In the genomic region with DNA sequence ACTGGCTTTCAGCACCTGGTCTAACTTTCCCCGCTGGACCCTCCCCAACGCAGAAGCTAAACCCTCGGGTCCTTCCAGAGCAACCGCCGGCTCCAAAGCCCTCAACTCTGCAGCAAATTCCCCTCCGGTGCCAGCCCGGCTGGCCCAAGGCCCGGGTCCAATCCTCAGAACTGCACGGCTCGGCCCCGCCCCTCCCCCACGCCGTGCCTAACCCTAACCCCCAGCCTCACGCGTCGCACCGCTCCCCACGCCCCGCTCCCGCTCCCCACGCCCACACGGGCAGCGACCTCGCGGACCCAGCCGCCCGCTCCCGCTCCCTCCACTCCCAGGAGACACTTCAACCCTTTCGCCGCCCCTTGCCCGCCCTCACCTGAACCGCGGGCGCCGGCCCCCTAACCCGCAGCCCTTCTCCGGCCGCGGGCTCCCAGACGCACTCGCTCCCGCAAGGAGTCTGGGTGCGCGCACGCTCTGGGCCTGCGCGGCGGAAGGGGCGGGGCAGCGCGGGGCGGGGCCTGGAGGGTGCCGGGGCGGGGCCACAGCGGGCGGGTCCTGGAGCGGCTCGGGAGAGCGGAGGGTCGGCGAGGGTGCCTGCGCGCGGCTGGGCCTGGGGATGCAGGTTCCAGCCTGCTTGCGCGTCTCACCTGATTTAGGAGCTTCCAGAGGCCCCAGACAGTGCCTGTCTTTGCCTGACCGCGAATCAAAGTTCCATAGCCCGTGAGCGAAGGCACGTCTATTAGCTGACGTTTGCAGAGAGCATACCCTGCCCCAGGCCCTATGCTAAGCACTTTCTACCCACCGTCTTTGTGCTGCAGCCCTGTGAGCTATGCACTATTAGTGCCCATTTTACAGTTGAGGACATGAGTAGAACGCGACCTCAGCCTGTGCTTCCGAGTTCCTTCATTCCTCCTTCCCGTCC, we compare ENCODE assay signal across 8 cellular contexts. TPM values are rescaled to one million over a fixed set of nuclear protein-coding genes. Genes with fewer than 3 reads are reported as not detected.
A peak's percentile ranks its signal among the peaks of the same experiment; 100 is the strongest.
DNase-seq lines count a peak whose midpoint lies in the region; ATAC-seq and TF ChIP-seq lines count a peak whose summit lies in the region.

A gene (minus strand): TSS at position 453 of the 916 bp plus-strand sequence. CDS start 2,729 bp downstream, outside the sequence.

- H3K27me3 ChIP-seq in ascending aorta (no peaks in the 10 kb centered on the region), right cardiac atrium (ENCODE audit: control insufficient read depth, insufficient read depth) (no peaks in the 10 kb centered on the region), rectal smooth muscle tissue (ENCODE audit: control insufficient read depth, insufficient read depth, low read length) (no peaks in the 10 kb centered on the region), vagina (no peaks in the 10 kb centered on the region)

- WGBS in right cardiac atrium, result 1% methylated on average over 77 of the region's 77 CpGs

- H3K4me1 ChIP-seq in ascending aorta, result peaks cover 0 to 9% of the 10 kb centered on the region in 2 donors
- H3K4me1 ChIP-seq in right cardiac atrium (ENCODE audit: control insufficient read depth, insufficient read depth, low read length), result no peaks in the 10 kb centered on the region
- peaks cover 9% of the 10 kb centered on the region for H3K4me1 ChIP-seq in rectal smooth muscle tissue (ENCODE audit: control insufficient read depth, insufficient read depth, low read length)
- H3K4me1 ChIP-seq in vagina, result peaks cover 12% of the 10 kb centered on the region

- H3K4me3 ChIP-seq in ascending aorta (peak within 1 kb of the TSS; percentile 94 to 96), right cardiac atrium (ENCODE audit: low read length) (peak within 1 kb of the TSS; percentile 93), rectal smooth muscle tissue (ENCODE audit: low read length) (peak within 1 kb of the TSS; percentile 88), vagina (peak within 1 kb of the TSS; percentile 66 to 88)

- intact Hi-C loops in T-helper 2 cell treated with Interferon-gamma antibody and Interleukin-4, amounts not matched to agents 100 ng/mL and 5 ng/mL, for 36 hours (cut with micrococcal nuclease), result loop anchor here (1.0 to 10.0 kb wide), 7 partner anchors 27 to 1021 kb away; a partner anchor contains a TSS
- intact Hi-C loops in ascending aorta (cut with DNase I) (loop anchor here (2.0 to 10.0 kb wide), 4 partner anchors 107 to 1019 kb away; a partner anchor contains a TSS), right cardiac atrium (cut with DNase I) (no loop called here), vagina (cut with DNase I) (no loop called here)

- H3K36me3 ChIP-seq in ascending aorta (peaks cover 2 to 29% of the 10 kb centered on the region in 2 donors), rectal smooth muscle tissue (ENCODE audit: control insufficient read depth, insufficient read depth, low read length) (peaks cover 5% of the 10 kb centered on the region), vagina (peaks cover 0 to 17% of the 10 kb centered on the region in 2 donors)

- H3K9me3 ChIP-seq in ascending aorta, result no peaks in the 10 kb centered on the region
- H3K9me3 ChIP-seq in right cardiac atrium (ENCODE audit: control insufficient read depth, low read length), result no peaks in the 10 kb centered on the region
- no peaks in the 10 kb centered on the region for H3K9me3 ChIP-seq in vagina

- H3K27ac ChIP-seq in ascending aorta, result peak within 1 kb of the TSS; percentile 60 to 78
- peak within 1 kb of the TSS; percentile 38 for H3K27ac ChIP-seq in right cardiac atrium (ENCODE audit: low read length)
- peak within 1 kb of the TSS; percentile 65 for H3K27ac ChIP-seq in rectal smooth muscle tissue (ENCODE audit: low read depth, low read length)
- H3K27ac ChIP-seq in vagina, result peak within 1 kb of the TSS; percentile 72

- in situ Hi-C loops in GM13977 (cut with MboI; ENCODE audit: low pct_unique_long_range_greater_than_20kb, low sequenced_read_pairs, unreplicated experiment), result no loop called here

- H3K9ac ChIP-seq in rectal smooth muscle tissue (ENCODE audit: low read length), result peak within 1 kb of the TSS; percentile 76

- TF ChIP-seq CTCF in GM13977 (IDR thresholded peaks at IDR 0.05; ENCODE audit: extremely low read depth, insufficient read depth, missing control alignments), result no peak
- no peak for TF ChIP-seq CTCF in ascending aorta (IDR thresholded peaks at IDR 0.05)
- TF ChIP-seq CTCF in vagina (IDR thresholded peaks at IDR 0.05), result no peak

- ATAC-seq in HG02798 (IDR thresholded peaks at IDR 0.05; ENCODE audit: poor library complexity, unreplicated experiment), result peak; percentile 95
- peak; percentile 100 for ATAC-seq in right cardiac atrium

- peak in 1 of 2 donors; percentile 23 for TF ChIP-seq POLR2A in vagina (IDR thresholded peaks at IDR 0.05)

- DNase-seq in GM13977 (ENCODE audit: low spot score) (peak; percentile 98), NCI-H1436 (lab: John Stamatoyannopoulos, UW) (peak; percentile 81), ascending aorta (ENCODE audit: low spot score in 2 of 2) (peak in 1 of 2 donors; percentile 93), right cardiac atrium (peak; percentile 86 to 96 (median 96)), vagina (ENCODE audit: extremely low spot score in 2 of 2) (no peak)

RNA-seq across cellular contexts. Expression of the gene that starts here (rescaled TPM):
- 34.9 and 35.5 TPM in 2 replicates for total RNA-seq in T-helper 2 cell treated with Interferon-gamma antibody and Interleukin-4, amounts not matched to agents 100 ng/mL and 5 ng/mL, for 36 hours
- total RNA-seq in ascending aorta (6.9 TPM), right cardiac atrium (10 to 100 TPM in 2 of 4 donors, 1 to 10 TPM in 2; 9.1 to 11.7 (median 10.3) TPM), vagina (66.3 TPM)
- 4.2 TPM for polyA plus RNA-seq in right cardiac atrium

Comparison
In these comparisons a context has a peak if more than half of its experiments do, and no peak if none do; other contexts are left out.
1. DNase-seq: peak in GM13977 (single experiment), NCI-H1436 (single experiment) and right cardiac atrium (3 of 3); none in vagina (0 of 2).
2. intact Hi-C loops: an anchor here in T-helper 2 cell treated with Interferon-gamma antibody and Interleukin-4, amounts not matched to agents 100 ng/mL and 5 ng/mL, for 36 hours (1.0 to 10.0 kb wide) and ascending aorta (2.0 to 10.0 kb wide); none called in right cardiac atrium and vagina.
3. Peak in every context shown above with its lines, with median percentiles within 50 percentile points of each other: H3K27ac ChIP-seq and H3K4me3 ChIP-seq.